ENCODE assay signal across 1 cellular context in the genomic region with DNA sequence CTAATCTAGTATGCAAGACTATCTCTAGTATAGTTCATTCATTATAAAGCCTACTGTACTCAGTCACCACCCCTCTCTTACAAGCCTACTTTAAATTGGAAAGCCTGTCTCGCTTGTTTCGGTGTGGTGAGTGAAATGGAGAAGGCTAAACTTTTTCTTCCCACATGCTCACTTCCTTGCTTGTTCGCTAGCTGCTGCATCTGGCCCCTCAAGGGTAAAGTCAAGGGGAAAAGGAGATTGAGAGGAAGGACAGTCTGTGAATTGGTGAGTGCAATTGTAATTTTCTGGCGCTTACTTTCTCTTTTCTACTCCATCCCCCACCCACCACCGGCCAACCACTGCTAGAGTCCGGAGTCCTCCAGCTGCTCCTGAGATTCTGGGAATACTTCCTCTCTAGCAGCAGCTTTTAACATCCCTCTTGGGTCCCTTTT.
TF ChIP-seq lines count a peak whose summit lies in the region.

No MANE protein-coding gene starts in this region.

TF ChIP-seq in GM12878, 131 proteins besides CTCF, POLR2A, EP300 and RAD21 (continued from another document and continues in another):
- TF ChIP-seq, protein P1, sequence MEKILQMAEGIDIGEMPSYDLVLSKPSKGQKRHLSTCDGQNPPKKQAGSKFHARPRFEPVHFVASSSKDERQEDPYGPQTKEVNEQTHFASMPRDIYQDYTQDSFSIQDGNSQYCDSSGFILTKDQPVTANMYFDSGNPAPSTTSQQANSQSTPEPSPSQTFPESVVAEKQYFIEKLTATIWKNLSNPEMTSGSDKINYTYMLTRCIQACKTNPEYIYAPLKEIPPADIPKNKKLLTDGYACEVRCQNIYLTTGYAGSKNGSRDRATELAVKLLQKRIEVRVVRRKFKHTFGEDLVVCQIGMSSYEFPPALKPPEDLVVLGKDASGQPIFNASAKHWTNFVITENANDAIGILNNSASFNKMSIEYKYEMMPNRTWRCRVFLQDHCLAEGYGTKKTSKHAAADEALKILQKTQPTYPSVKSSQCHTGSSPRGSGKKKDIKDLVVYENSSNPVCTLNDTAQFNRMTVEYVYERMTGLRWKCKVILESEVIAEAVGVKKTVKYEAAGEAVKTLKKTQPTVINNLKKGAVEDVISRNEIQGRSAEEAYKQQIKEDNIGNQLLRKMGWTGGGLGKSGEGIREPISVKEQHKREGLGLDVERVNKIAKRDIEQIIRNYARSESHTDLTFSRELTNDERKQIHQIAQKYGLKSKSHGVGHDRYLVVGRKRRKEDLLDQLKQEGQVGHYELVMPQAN (conservative IDR thresholded peaks at IDR 0.05): no peak
- TF ChIP-seq CBX5 (IDR thresholded peaks at IDR 0.05; ENCODE audit: low read depth) (no peak), KLF5 (IDR thresholded peaks at IDR 0.05; ENCODE audit: partially characterized antibody) (no peak), HDGF (IDR thresholded peaks at IDR 0.05) (no peak), HDAC2 (IDR thresholded peaks at IDR 0.05) (no peak), ZNF622 (IDR thresholded peaks at IDR 0.05) (no peak), ZNF207 (IDR thresholded peaks at IDR 0.05; ENCODE audit: borderline replicate concordance) (no peak), DPF2 (IDR thresholded peaks at IDR 0.05) (no peak), TBL1XR1 (IDR thresholded peaks at IDR 0.05; ENCODE audit: low read depth, low read length) (no peak), YY1 (IDR thresholded peaks at IDR 0.05; ENCODE audit: low read depth, low read length) (no peak), ZBED1 (IDR thresholded peaks at IDR 0.05; ENCODE audit: borderline replicate concordance) (no peak), ASH2L (IDR thresholded peaks at IDR 0.05; ENCODE audit: borderline replicate concordance, low read depth) (no peak), PML (IDR thresholded peaks at IDR 0.05; ENCODE audit: low read length) (no peak; the same call in 1 of the 2 replicates), TCF12 (IDR thresholded peaks at IDR 0.05; ENCODE audit: low read depth, low read length) (0 out of 2 replicates have a peak, but pooled peaks have one; percentile 14), HDAC6 (IDR thresholded peaks at IDR 0.05; ENCODE audit: unreplicated experiment) (no peak), BCL11A (IDR thresholded peaks at IDR 0.05; ENCODE audit: low read depth, low read length) (peak; percentile 55; the same call in 1 of the 2 replicates), STAT1 (conservative IDR thresholded peaks at IDR 0.05) (no peak), NR2C2 (IDR thresholded peaks at IDR 0.05; ENCODE audit: borderline replicate concordance, control insufficient read depth, insufficient read length, low read depth) (no peak), YBX1 (IDR thresholded peaks at IDR 0.05) (no peak), BACH1 (IDR thresholded peaks at IDR 0.05; ENCODE audit: borderline replicate concordance) (no peak), SREBF1 (IDR thresholded peaks at IDR 0.05; ENCODE audit: low read length) (no peak), POU2F2 (IDR thresholded peaks at IDR 0.05; ENCODE audit: borderline replicate concordance, low read depth, low read length) (no peak), MYB (IDR thresholded peaks at IDR 0.05; ENCODE audit: borderline replicate concordance, low read depth, low read length) (no peak), IKZF1 (conservative IDR thresholded peaks at IDR 0.05) (peak; percentile 63), FOS (IDR thresholded peaks at IDR 0.05; ENCODE audit: borderline replicate concordance, extremely low read depth, insufficient read length) (no peak), SPI1 (IDR thresholded peaks at IDR 0.05; ENCODE audit: borderline replicate concordance, insufficient read depth, low read depth, low read length) (peak; percentile 81), RELA (IDR thresholded peaks at IDR 0.05; ENCODE audit: borderline replicate concordance, partially characterized antibody) (no peak), MYC (IDR thresholded peaks at IDR 0.05; ENCODE audit: insufficient read depth, insufficient read length, insufficient replicate concordance, low read length, severe bottlenecking) (no peak), NR2F1 (conservative IDR thresholded peaks at IDR 0.05) (no peak), HCFC1 (IDR thresholded peaks at IDR 0.05; ENCODE audit: low read length) (no peak), NBN (IDR thresholded peaks at IDR 0.05) (no peak)
- TF ChIP-seq, protein P2, sequence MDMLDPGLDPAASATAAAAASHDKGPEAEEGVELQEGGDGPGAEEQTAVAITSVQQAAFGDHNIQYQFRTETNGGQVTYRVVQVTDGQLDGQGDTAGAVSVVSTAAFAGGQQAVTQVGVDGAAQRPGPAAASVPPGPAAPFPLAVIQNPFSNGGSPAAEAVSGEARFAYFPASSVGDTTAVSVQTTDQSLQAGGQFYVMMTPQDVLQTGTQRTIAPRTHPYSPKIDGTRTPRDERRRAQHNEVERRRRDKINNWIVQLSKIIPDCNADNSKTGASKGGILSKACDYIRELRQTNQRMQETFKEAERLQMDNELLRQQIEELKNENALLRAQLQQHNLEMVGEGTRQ (IDR thresholded peaks at IDR 0.05; ENCODE audit: borderline replicate concordance, low read depth, low read length): no peak
- TF ChIP-seq, protein P3, sequence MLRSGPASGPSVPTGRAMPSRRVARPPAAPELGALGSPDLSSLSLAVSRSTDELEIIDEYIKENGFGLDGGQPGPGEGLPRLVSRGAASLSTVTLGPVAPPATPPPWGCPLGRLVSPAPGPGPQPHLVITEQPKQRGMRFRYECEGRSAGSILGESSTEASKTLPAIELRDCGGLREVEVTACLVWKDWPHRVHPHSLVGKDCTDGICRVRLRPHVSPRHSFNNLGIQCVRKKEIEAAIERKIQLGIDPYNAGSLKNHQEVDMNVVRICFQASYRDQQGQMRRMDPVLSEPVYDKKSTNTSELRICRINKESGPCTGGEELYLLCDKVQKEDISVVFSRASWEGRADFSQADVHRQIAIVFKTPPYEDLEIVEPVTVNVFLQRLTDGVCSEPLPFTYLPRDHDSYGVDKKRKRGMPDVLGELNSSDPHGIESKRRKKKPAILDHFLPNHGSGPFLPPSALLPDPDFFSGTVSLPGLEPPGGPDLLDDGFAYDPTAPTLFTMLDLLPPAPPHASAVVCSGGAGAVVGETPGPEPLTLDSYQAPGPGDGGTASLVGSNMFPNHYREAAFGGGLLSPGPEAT (IDR thresholded peaks at IDR 0.05; ENCODE audit: low read depth): no peak
- TF ChIP-seq, protein P4, sequence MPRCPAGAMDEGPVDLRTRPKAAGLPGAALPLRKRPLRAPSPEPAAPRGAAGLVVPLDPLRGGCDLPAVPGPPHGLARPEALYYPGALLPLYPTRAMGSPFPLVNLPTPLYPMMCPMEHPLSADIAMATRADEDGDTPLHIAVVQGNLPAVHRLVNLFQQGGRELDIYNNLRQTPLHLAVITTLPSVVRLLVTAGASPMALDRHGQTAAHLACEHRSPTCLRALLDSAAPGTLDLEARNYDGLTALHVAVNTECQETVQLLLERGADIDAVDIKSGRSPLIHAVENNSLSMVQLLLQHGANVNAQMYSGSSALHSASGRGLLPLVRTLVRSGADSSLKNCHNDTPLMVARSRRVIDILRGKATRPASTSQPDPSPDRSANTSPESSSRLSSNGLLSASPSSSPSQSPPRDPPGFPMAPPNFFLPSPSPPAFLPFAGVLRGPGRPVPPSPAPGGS (IDR thresholded peaks at IDR 0.05; ENCODE audit: borderline replicate concordance, insufficient read depth, low read depth, low read length, poor library complexity, severe bottlenecking): peak; percentile 28
- TF ChIP-seq, protein P5, sequence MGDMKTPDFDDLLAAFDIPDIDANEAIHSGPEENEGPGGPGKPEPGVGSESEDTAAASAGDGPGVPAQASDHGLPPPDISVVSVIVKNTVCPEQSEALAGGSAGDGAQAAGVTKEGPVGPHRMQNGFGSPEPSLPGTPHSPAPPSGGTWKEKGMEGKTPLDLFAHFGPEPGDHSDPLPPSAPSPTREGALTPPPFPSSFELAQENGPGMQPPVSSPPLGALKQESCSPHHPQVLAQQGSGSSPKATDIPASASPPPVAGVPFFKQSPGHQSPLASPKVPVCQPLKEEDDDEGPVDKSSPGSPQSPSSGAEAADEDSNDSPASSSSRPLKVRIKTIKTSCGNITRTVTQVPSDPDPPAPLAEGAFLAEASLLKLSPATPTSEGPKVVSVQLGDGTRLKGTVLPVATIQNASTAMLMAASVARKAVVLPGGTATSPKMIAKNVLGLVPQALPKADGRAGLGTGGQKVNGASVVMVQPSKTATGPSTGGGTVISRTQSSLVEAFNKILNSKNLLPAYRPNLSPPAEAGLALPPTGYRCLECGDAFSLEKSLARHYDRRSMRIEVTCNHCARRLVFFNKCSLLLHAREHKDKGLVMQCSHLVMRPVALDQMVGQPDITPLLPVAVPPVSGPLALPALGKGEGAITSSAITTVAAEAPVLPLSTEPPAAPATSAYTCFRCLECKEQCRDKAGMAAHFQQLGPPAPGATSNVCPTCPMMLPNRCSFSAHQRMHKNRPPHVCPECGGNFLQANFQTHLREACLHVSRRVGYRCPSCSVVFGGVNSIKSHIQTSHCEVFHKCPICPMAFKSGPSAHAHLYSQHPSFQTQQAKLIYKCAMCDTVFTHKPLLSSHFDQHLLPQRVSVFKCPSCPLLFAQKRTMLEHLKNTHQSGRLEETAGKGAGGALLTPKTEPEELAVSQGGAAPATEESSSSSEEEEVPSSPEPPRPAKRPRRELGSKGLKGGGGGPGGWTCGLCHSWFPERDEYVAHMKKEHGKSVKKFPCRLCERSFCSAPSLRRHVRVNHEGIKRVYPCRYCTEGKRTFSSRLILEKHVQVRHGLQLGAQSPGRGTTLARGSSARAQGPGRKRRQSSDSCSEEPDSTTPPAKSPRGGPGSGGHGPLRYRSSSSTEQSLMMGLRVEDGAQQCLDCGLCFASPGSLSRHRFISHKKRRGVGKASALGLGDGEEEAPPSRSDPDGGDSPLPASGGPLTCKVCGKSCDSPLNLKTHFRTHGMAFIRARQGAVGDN (IDR thresholded peaks at IDR 0.05): no peak
- TF ChIP-seq, protein P6, sequence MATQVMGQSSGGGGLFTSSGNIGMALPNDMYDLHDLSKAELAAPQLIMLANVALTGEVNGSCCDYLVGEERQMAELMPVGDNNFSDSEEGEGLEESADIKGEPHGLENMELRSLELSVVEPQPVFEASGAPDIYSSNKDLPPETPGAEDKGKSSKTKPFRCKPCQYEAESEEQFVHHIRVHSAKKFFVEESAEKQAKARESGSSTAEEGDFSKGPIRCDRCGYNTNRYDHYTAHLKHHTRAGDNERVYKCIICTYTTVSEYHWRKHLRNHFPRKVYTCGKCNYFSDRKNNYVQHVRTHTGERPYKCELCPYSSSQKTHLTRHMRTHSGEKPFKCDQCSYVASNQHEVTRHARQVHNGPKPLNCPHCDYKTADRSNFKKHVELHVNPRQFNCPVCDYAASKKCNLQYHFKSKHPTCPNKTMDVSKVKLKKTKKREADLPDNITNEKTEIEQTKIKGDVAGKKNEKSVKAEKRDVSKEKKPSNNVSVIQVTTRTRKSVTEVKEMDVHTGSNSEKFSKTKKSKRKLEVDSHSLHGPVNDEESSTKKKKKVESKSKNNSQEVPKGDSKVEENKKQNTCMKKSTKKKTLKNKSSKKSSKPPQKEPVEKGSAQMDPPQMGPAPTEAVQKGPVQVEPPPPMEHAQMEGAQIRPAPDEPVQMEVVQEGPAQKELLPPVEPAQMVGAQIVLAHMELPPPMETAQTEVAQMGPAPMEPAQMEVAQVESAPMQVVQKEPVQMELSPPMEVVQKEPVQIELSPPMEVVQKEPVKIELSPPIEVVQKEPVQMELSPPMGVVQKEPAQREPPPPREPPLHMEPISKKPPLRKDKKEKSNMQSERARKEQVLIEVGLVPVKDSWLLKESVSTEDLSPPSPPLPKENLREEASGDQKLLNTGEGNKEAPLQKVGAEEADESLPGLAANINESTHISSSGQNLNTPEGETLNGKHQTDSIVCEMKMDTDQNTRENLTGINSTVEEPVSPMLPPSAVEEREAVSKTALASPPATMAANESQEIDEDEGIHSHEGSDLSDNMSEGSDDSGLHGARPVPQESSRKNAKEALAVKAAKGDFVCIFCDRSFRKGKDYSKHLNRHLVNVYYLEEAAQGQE (IDR thresholded peaks at IDR 0.05; ENCODE audit: low read depth, low read length): no peak
- TF ChIP-seq, protein P7, sequence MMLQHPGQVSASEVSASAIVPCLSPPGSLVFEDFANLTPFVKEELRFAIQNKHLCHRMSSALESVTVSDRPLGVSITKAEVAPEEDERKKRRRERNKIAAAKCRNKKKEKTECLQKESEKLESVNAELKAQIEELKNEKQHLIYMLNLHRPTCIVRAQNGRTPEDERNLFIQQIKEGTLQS (IDR thresholded peaks at IDR 0.05; ENCODE audit: borderline replicate concordance, extremely low read depth, low read depth, low read length): no peak
- TF ChIP-seq, protein P8, sequence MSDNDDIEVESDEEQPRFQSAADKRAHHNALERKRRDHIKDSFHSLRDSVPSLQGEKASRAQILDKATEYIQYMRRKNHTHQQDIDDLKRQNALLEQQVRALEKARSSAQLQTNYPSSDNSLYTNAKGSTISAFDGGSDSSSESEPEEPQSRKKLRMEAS (IDR thresholded peaks at IDR 0.05; ENCODE audit: low read depth, low read length): no peak
- TF ChIP-seq, protein P9, sequence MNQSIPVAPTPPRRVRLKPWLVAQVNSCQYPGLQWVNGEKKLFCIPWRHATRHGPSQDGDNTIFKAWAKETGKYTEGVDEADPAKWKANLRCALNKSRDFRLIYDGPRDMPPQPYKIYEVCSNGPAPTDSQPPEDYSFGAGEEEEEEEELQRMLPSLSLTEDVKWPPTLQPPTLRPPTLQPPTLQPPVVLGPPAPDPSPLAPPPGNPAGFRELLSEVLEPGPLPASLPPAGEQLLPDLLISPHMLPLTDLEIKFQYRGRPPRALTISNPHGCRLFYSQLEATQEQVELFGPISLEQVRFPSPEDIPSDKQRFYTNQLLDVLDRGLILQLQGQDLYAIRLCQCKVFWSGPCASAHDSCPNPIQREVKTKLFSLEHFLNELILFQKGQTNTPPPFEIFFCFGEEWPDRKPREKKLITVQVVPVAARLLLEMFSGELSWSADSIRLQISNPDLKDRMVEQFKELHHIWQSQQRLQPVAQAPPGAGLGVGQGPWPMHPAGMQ (IDR thresholded peaks at IDR 0.05; ENCODE audit: borderline replicate concordance): no peak
- TF ChIP-seq, protein P10, sequence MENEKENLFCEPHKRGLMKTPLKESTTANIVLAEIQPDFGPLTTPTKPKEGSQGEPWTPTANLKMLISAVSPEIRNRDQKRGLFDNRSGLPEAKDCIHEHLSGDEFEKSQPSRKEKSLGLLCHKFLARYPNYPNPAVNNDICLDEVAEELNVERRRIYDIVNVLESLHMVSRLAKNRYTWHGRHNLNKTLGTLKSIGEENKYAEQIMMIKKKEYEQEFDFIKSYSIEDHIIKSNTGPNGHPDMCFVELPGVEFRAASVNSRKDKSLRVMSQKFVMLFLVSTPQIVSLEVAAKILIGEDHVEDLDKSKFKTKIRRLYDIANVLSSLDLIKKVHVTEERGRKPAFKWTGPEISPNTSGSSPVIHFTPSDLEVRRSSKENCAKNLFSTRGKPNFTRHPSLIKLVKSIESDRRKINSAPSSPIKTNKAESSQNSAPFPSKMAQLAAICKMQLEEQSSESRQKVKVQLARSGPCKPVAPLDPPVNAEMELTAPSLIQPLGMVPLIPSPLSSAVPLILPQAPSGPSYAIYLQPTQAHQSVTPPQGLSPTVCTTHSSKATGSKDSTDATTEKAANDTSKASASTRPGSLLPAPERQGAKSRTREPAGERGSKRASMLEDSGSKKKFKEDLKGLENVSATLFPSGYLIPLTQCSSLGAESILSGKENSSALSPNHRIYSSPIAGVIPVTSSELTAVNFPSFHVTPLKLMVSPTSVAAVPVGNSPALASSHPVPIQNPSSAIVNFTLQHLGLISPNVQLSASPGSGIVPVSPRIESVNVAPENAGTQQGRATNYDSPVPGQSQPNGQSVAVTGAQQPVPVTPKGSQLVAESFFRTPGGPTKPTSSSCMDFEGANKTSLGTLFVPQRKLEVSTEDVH (IDR thresholded peaks at IDR 0.05; ENCODE audit: low read depth, partially characterized antibody): no peak
